13 cellular contexts compared by ENCODE assay signal in genomic region chr18:8424917-8425725, GRCh38.
DNase-seq lines count a peak whose midpoint lies in the region; ATAC-seq and TF ChIP-seq lines count a peak whose summit lies in the region.
"Had no signal": no experiment of that assay in that cellular context is flagged by ENCODE, and none has a peak within 500 bp of the region (broad histone marks: within the 10 kb centered on the region; RNA-seq: fewer than 3 reads in every experiment).

No MANE protein-coding gene starts in this region.

- H3K36me3 ChIP-seq in colonic mucosa = no peaks in the 10 kb centered on the region
- H3K36me3 ChIP-seq: gastroesophageal sphincter had no signal

- no peaks in the 10 kb centered on the region for H3K9me3 ChIP-seq in colonic mucosa
- H3K9me3 ChIP-seq: gastroesophageal sphincter had no signal

- no peak for TF ChIP-seq POLR2A in lower leg skin (IDR thresholded peaks at IDR 0.05)

- intact Hi-C loops in lower leg skin (cut with DNase I; ENCODE audit: low total_unique reads) (no loop called here), colonic mucosa (cut with DNase I) (no loop called here)

- H3K4me3 ChIP-seq in foreskin fibroblast (ENCODE audit: low read depth in 1 of 2, low read length in 2 of 2) (no peak overlapping the region), lower leg skin (ENCODE audit: low read depth, poor library complexity, severe bottlenecking) (no peak overlapping the region), colonic mucosa (no peak overlapping the region)
- H3K4me3 ChIP-seq: gastroesophageal sphincter had no signal

- no peak for ATAC-seq in HG03378 (IDR thresholded peaks at IDR 0.05; ENCODE audit: unreplicated experiment)
- ATAC-seq: gastroesophageal sphincter had no signal

- 57 to 60% methylated on average over 13 of the region's 13 CpGs for WGBS in lower leg skin, 2 donors

- H3K27me3 ChIP-seq in colonic mucosa = no peaks in the 10 kb centered on the region
- H3K27me3 ChIP-seq: gastroesophageal sphincter had no signal

- H3K27ac ChIP-seq in colonic mucosa = no peak overlapping the region
- H3K27ac ChIP-seq: gastroesophageal sphincter had no signal

- no peaks in the 10 kb centered on the region for H3K4me1 ChIP-seq in colonic mucosa
- H3K4me1 ChIP-seq: gastroesophageal sphincter had no signal

- in situ Hi-C loops in ACHN (cut with HindIII; ENCODE audit: low pct_ligation_motif_present, low pct_unique_long_range_greater_than_20kb, low sequenced_read_pairs) = no loop called here

- DNase-seq in ACHN (peak; percentile 87), HPDE6-E6E7 (ENCODE audit: extremely low spot score) (peak; percentile 74), T1000 (lab: John Stamatoyannopoulos, UW) (peak; percentile 81), foreskin fibroblast (peak; percentile 80 to 84), lower leg skin (ENCODE audit: low spot score in 2 of 2) (no peak), colonic mucosa (no peak)
- no peak for DNase-seq in activated CD4-positive, alpha-beta T cell treated with anti-CD3 and anti-CD28 coated beads for 4 hours
- DNase-seq: activated CD4-positive, alpha-beta memory T cell treated with anti-CD3 and anti-CD28 coated beads for 36 hours; NCI-H1105 treated with DMSO at 0.1 percent for 48 hours; Right ventricle myocardium superior; stimulated activated CD4-positive, alpha-beta T cell treated with anti-CD3 and anti-CD28 coated beads, Interleukin-12 subunit alpha, Interleukin-12 subunit beta, amount 100 ng/mL, for 4 hours had no signal

- no peak overlapping the region for H3K9ac ChIP-seq in colonic mucosa (ENCODE audit: low read depth in 2 of 2, low read length in 2 of 2)

- TF ChIP-seq CTCF in foreskin fibroblast (IDR thresholded peaks at IDR 0.05; ENCODE audit: low read depth, low read length) (no peak), lower leg skin (IDR thresholded peaks at IDR 0.05) (no peak), colonic mucosa (IDR thresholded peaks at IDR 0.05) (no peak)

Comparison
In these comparisons a context has a peak if more than half of its experiments do, and no peak if none do; other contexts are left out.
1. DNase-seq: peak in ACHN (single experiment), HPDE6-E6E7 (single experiment), T1000 (single experiment) and foreskin fibroblast (2 of 2); none in activated CD4-positive, alpha-beta T cell treated with anti-CD3 and anti-CD28 coated beads for 4 hours (0 of 2), lower leg skin (0 of 2) and colonic mucosa (single experiment).